In the genomic region with DNA sequence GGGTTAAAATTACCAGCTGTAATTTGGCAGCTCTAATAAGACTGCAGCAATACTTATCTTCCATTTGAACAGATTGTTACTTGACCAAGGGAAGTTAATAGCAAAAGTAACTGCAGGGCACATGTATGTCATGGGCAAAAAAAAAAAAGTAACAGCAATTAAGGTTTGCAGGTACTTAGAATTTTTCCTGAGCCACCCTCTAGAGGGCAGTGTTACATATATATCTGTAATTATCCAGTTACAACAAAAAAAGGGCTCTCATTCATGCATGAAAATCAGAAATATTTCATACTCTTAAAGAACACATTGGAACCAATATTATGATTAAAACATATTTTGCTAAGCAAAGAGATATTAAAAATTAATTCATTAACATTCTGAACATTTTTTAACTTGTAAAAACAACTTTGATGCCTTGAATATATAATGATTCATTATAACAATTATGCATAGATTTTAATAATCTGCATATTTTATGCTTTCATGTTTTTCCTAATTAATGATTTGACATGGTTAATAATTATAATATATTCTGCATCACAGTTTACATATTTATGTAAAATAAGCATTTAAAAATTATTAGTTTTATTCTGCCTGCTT, we compare ENCODE assay signal across 8 cellular contexts. TPM values are rescaled to one million over a fixed set of nuclear protein-coding genes. Genes with fewer than 3 reads are reported as not detected.
DNase-seq lines count a peak whose midpoint lies in the region; ATAC-seq and TF ChIP-seq lines count a peak whose summit lies in the region.

No MANE protein-coding gene starts in this region.

- H3K4me2 ChIP-seq in KMS-11 = no peak overlapping the region

- H3K4me1 ChIP-seq in KMS-11 (ENCODE audit: low read depth, poor library complexity, severe bottlenecking) = peaks cover 3% of the 10 kb centered on the region
- no peaks in the 10 kb centered on the region for H3K4me1 ChIP-seq in colonic mucosa

- H3K4me3 ChIP-seq in KMS-11 (IDR thresholded peaks at IDR 0.05; ENCODE audit: insufficient read depth, low read depth, low read length) (no peak overlapping the region), colonic mucosa (no peak overlapping the region)

- H3K27me3 ChIP-seq in KMS-11 (ENCODE audit: insufficient read depth, low read depth) = no peaks in the 10 kb centered on the region
- no peaks in the 10 kb centered on the region for H3K27me3 ChIP-seq in colonic mucosa

- H4K20me1 ChIP-seq in KMS-11 (ENCODE audit: insufficient read depth) = no peaks in the 10 kb centered on the region

- H3K36me3 ChIP-seq in KMS-11 (ENCODE audit: insufficient read depth) = no peaks in the 10 kb centered on the region
- H3K36me3 ChIP-seq in colonic mucosa = no peaks in the 10 kb centered on the region

- peak; percentile 12 for DNase-seq in stimulated activated CD4-positive, alpha-beta T cell treated with anti-CD3 and anti-CD28 coated beads, Interleukin-2, amount 100 ng/mL, for 4 hours (ENCODE audit: low read depth)
- DNase-seq in stimulated activated CD4-positive, alpha-beta T cell treated with anti-CD3 and anti-CD28 coated beads, Interleukin-12 subunit alpha, Interleukin-12 subunit beta, amount 100 ng/mL, for 4 hours = no peak
- peak; percentile 67 for DNase-seq in OCI-M1 (lab: John Stamatoyannopoulos, UW)
- peak; percentile 53 for DNase-seq in colonic mucosa
- peak; percentile 19 for DNase-seq in mucosa of gallbladder (ENCODE audit: low spot score)

- H3K27ac ChIP-seq in KMS-11 (no peak overlapping the region), colonic mucosa (no peak overlapping the region)

- no peaks in the 10 kb centered on the region for H3K9me3 ChIP-seq in colonic mucosa

- no peaks in the 10 kb centered on the region for H3K79me2 ChIP-seq in KMS-11 (ENCODE audit: insufficient read depth, low read depth)

- peak; percentile 68 for TF ChIP-seq CTCF in KMS-11 (conservative IDR thresholded peaks at IDR 0.05; ENCODE audit: low read depth, low read length)
- TF ChIP-seq CTCF in colonic mucosa (IDR thresholded peaks at IDR 0.05) = peak; percentile 42

- ATAC-seq in esophagus mucosa (no peak), HG03097 (IDR thresholded peaks at IDR 0.05; ENCODE audit: low FRiP score, unreplicated experiment) (no peak)

- no peak overlapping the region for H2AFZ ChIP-seq in KMS-11 (ENCODE audit: low read depth)

- intact Hi-C loops in colonic mucosa (cut with DNase I) = no loop called here

- H3K9ac ChIP-seq in KMS-11 (no peak overlapping the region), colonic mucosa (ENCODE audit: low read depth in 2 of 2, low read length in 2 of 2) (no peak overlapping the region)

RNA-seq across cellular contexts. Expression of a gene that starts 25.1 kb away (rescaled TPM):
- total RNA-seq in colonic mucosa = 10 to 100 TPM; 54.9 to 73.2 TPM
- 57.7 TPM for total RNA-seq in mucosa of gallbladder
- total RNA-seq in esophagus mucosa = 45.2 TPM
